Comparison of ENCODE assay signal across 25 cellular contexts in genomic region chr2:98025481-98026037, GRCh38. TPM values are rescaled to one million over a fixed set of nuclear protein-coding genes. Genes with fewer than 3 reads are reported as not detected.
DNase-seq lines count a peak whose midpoint lies in the region; ATAC-seq, FAIRE-seq and TF ChIP-seq lines count a peak whose summit lies in the region.
"Had no signal": no experiment of that assay in that cellular context is flagged by ENCODE, and none has a peak within 500 bp of the region (broad histone marks: within the 10 kb centered on the region; RNA-seq: fewer than 3 reads in every experiment).

No MANE protein-coding gene starts in this region.

- ATAC-seq in K562, result no peak
- ATAC-seq in stimulated activated memory B cell treated with anti-CD40 and anti-IgM and Interleukin-4, amounts not matched to agents 10 μg/mL and 1 μg/mL and 100 μg/mL, for 72 hours, result no peak
- no peak for ATAC-seq in naive thymus-derived CD8-positive, alpha-beta T cell
- ATAC-seq: activated T-cell treated with anti-CD3 and anti-CD28 coated beads, Interleukin-2, amount 50 U/mL, for 4 hours; stimulated activated naive CD8-positive, alpha-beta T cell treated with anti-CD3 and anti-CD28 coated beads, Interleukin-15, amount 100 ng/mL, for 72 hours; upper lobe of right lung had no signal

- H3K4me3 Mint-ChIP-seq in stimulated activated memory B cell treated with anti-CD40 and anti-IgM and Interleukin-4, amounts not matched to agents 10 μg/mL and 1 μg/mL and 100 μg/mL, for 72 hours, result peak overlapping the region; percentile 86
- peak overlapping the region in 1 of 10 donors; percentile 5 for H3K4me3 Mint-ChIP-seq in naive thymus-derived CD8-positive, alpha-beta T cell
- H3K4me3 Mint-ChIP-seq: activated naive CD8-positive, alpha-beta T cell had no signal

- no peaks in the 10 kb centered on the region for H4K20me1 ChIP-seq in K562 (replicated peaks; ENCODE audit: control insufficient read depth, insufficient read depth, low read length)

- no peaks in the 10 kb centered on the region for H3K36me3 ChIP-seq in K562 (ENCODE audit: control insufficient read depth, insufficient read depth, low read length)
- H3K36me3 ChIP-seq: brain microvascular endothelial cell, ovary, sigmoid colon, upper lobe of right lung had no signal

- intact Hi-C loops in K562 (cut with micrococcal nuclease), result no loop called here

- TF ChIP-seq CTCF in K562 (IDR thresholded peaks at IDR 0.05 in 2 of 3, conservative IDR thresholded peaks at IDR 0.05 in 1 of 3; ENCODE audit: insufficient read depth in 2 of 3, low read depth in 1 of 3, low read length in 3 of 3), result no peak

- H2AFZ ChIP-seq in K562 (ENCODE audit: low read depth, low read length), result no peak overlapping the region

- no peak overlapping the region for H3K4me2 ChIP-seq in K562 (ENCODE audit: insufficient read depth, low read length)

- peak overlapping the region; percentile 92 for H3K27ac Mint-ChIP-seq in stimulated activated memory B cell treated with anti-CD40 and anti-IgM and Interleukin-4, amounts not matched to agents 10 μg/mL and 1 μg/mL and 100 μg/mL, for 72 hours
- no peak overlapping the region for H3K27ac Mint-ChIP-seq in naive thymus-derived CD8-positive, alpha-beta T cell
- H3K27ac Mint-ChIP-seq: activated naive CD8-positive, alpha-beta T cell; stimulated activated naive CD8-positive, alpha-beta T cell treated with anti-CD3 and anti-CD28 coated beads, Interleukin-15, amount 100 ng/mL, for 72 hours; T-helper 2 cell treated with Interferon-gamma antibody and Interleukin-4, amounts not matched to agents 5 μg/mL and 100 μg/mL, for 36 hours had no signal

- H3K9me3 ChIP-seq in K562 (replicated peaks; ENCODE audit: control insufficient read depth, insufficient read depth, low read depth, low read length), result no peaks in the 10 kb centered on the region
- H3K9me3 ChIP-seq: ovary, sigmoid colon, upper lobe of right lung had no signal

- no peak for TF ChIP-seq EP300 in K562 (IDR thresholded peaks at IDR 0.05; ENCODE audit: low read length)

- H3K9ac ChIP-seq in K562 (ENCODE audit: insufficient read depth in 1 of 2, low read depth in 2 of 2, low read length in 2 of 2), result no peak overlapping the region

- H3K27ac ChIP-seq in K562 (ENCODE audit: extremely low read depth, low read depth, low read length), result no peak overlapping the region
- H3K27ac ChIP-seq: brain microvascular endothelial cell, ovary, sigmoid colon, upper lobe of right lung had no signal

- H3K36me3 Mint-ChIP-seq in stimulated activated memory B cell treated with anti-CD40 and anti-IgM and Interleukin-4, amounts not matched to agents 10 μg/mL and 1 μg/mL and 100 μg/mL, for 72 hours, result peaks cover 7% of the 10 kb centered on the region
- H3K36me3 Mint-ChIP-seq in naive thymus-derived CD8-positive, alpha-beta T cell, result no peaks in the 10 kb centered on the region
- H3K36me3 Mint-ChIP-seq: activated naive CD8-positive, alpha-beta T cell had no signal

- peaks cover 73% of the 10 kb centered on the region for H3K4me1 Mint-ChIP-seq in stimulated activated memory B cell treated with anti-CD40 and anti-IgM and Interleukin-4, amounts not matched to agents 10 μg/mL and 1 μg/mL and 100 μg/mL, for 72 hours
- peaks cover 17 to 59% (median 28%) of the 10 kb centered on the region in 4 donors for H3K4me1 Mint-ChIP-seq in naive thymus-derived CD8-positive, alpha-beta T cell

- no peak for FAIRE-seq in K562 (lab: Jason Lieb, UNC)
- FAIRE-seq: endothelial cell of umbilical vein, keratinocyte had no signal

- H3K79me2 ChIP-seq in K562 (ENCODE audit: control insufficient read depth, insufficient read depth, low read length), result no peaks in the 10 kb centered on the region

- H3K9me3 Mint-ChIP-seq in stimulated activated memory B cell treated with anti-CD40 and anti-IgM and Interleukin-4, amounts not matched to agents 10 μg/mL and 1 μg/mL and 100 μg/mL, for 72 hours, result peaks cover 3% of the 10 kb centered on the region
- H3K9me3 Mint-ChIP-seq in naive thymus-derived CD8-positive, alpha-beta T cell, result no peaks in the 10 kb centered on the region
- H3K9me3 Mint-ChIP-seq: activated T-cell treated with anti-CD3 and anti-CD28 coated beads, Interleukin-2, amount 50 U/mL, for 4 hours; stimulated activated naive CD8-positive, alpha-beta T cell treated with anti-CD3 and anti-CD28 coated beads, Interleukin-15, amount 100 ng/mL, for 72 hours; T-helper 2 cell treated with Interferon-gamma antibody and Interleukin-4, amounts not matched to agents 5 μg/mL and 100 μg/mL, for 36 hours had no signal

- H3K4me1 ChIP-seq in K562 (replicated peaks in 1 of 2; ENCODE audit: control insufficient read depth in 2 of 2, insufficient read depth in 2 of 2, low read length in 2 of 2), result peaks cover 0 to 2% of the 10 kb centered on the region in 2 experiments; a peak in 1 of 5 replicates

- POLR2A ChIA-PET in K562 (lab: Yijun Ruan, JAX), result no interaction called here
- POLR2A ChIA-PET in naive thymus-derived CD8-positive, alpha-beta T cell (lab: Charles Lee), result no interaction called here

- TF ChIP-seq RAD21 in K562 (CRISPR knock-in tag; conservative IDR thresholded peaks at IDR 0.05 in 1 of 2, IDR thresholded peaks at IDR 0.05 in 1 of 2), result no peak

- H3K9me1 ChIP-seq in K562 (ENCODE audit: control insufficient read depth, insufficient read depth, low read length), result no peaks in the 10 kb centered on the region

- no peaks in the 10 kb centered on the region for H3K27me3 Mint-ChIP-seq in stimulated activated memory B cell treated with anti-CD40 and anti-IgM and Interleukin-4, amounts not matched to agents 10 μg/mL and 1 μg/mL and 100 μg/mL, for 72 hours
- H3K27me3 Mint-ChIP-seq in naive thymus-derived CD8-positive, alpha-beta T cell, result peaks cover 0 to 19% (median 8%) of the 10 kb centered on the region in 5 donors
- H3K27me3 Mint-ChIP-seq: activated naive CD8-positive, alpha-beta T cell had no signal

- DNase-seq in NCI-H82 (lab: John Stamatoyannopoulos, UW) (peak; percentile 13), NCI-H82 treated with DMSO at 0.1 percent for 48 hours (lab: John Stamatoyannopoulos, UW; ENCODE audit: unreplicated experiment) (no peak), KBM-7 (peak; percentile 19), K562 (ENCODE audit: extremely low read depth in 1 of 4, low spot score in 3 of 4) (no peak), ureter (ENCODE audit: low spot score) (no peak)
- no peak for DNase-seq in naive thymus-derived CD8-positive, alpha-beta T cell
- DNase-seq in stimulated activated CD4-positive, alpha-beta T cell treated with anti-CD3 and anti-CD28 coated beads, Interleukin-15, amount 100 ng/mL, for 24 hours, result no peak
- DNase-seq: activated T-cell treated with anti-CD3 and anti-CD28 coated beads, Interleukin-2, amount 50 U/mL, for 4 hours; brain microvascular endothelial cell; DMS79; foreskin fibroblast; hypothalamus; NCI-H1105 treated with DMSO at 0.1 percent for 48 hours; NCI-H2107; NCI-H526; ovary; sigmoid colon; stimulated activated CD4-positive, alpha-beta T cell treated with anti-CD3 and anti-CD28 coated beads, Interleukin-1b, Interleukin-23, amount 100 ng/mL, for 48 hours; stimulated activated naive CD8-positive, alpha-beta T cell treated with anti-CD3 and anti-CD28 coated beads, Interleukin-15, amount 100 ng/mL, for 72 hours; upper lobe of right lung had no signal

- peaks cover 3 to 10% of the 10 kb centered on the region in 2 experiments; a peak in 3 of 5 replicates for H3K27me3 ChIP-seq in K562 (ENCODE audit: control insufficient read depth in 2 of 2, insufficient read depth in 2 of 2, low read length in 2 of 2)
- H3K27me3 ChIP-seq: brain microvascular endothelial cell, ovary, sigmoid colon had no signal

- no peak for TF ChIP-seq POLR2A in K562 (conservative IDR thresholded peaks at IDR 0.05)

- no TSS peak for BruUV-seq in K562 (replicated peaks; lab: Mats Ljungman, UMichigan)

- H3K4me3 ChIP-seq in K562, result no peak overlapping the region
- H3K4me3 ChIP-seq: ovary, sigmoid colon, upper lobe of right lung had no signal

- CTCF ChIA-PET in K562 (lab: Yijun Ruan, JAX; ENCODE audit: low intra/inter-chr PET ratio), result no interaction called here

- in situ Hi-C loops in KBM-7 (cut with MboI; ENCODE audit: low pct_unique_long_range_greater_than_20kb, low sequenced_read_pairs) (no loop called here), K562 (cut with MboI) (no loop called here)

TF ChIP-seq in K562, 482 proteins besides CTCF, POLR2A, EP300 and RAD21 (continues in another document):
- TF ChIP-seq ARHGAP35 (IDR thresholded peaks at IDR 0.05; ENCODE audit: partially characterized antibody) (no peak), ZNF24 (IDR thresholded peaks at IDR 0.05) (no peak), LCOR (CRISPR knock-in tag; IDR thresholded peaks at IDR 0.05) (no peak), PYGO2 (tag; IDR thresholded peaks at IDR 0.05) (no peak), C11orf30 (IDR thresholded peaks at IDR 0.05; ENCODE audit: low read depth) (peak; percentile 27), SNIP1 (IDR thresholded peaks at IDR 0.05; ENCODE audit: low read depth) (no peak), SRSF3 (IDR thresholded peaks at IDR 0.05; ENCODE audit: insufficient read depth, low read length) (no peak), GTF2A2 (tag; IDR thresholded peaks at IDR 0.05) (no peak), ZNF316 (IDR thresholded peaks at IDR 0.05) (peak; percentile 54), ESRRA (IDR thresholded peaks at IDR 0.05; ENCODE audit: borderline replicate concordance, low read depth) (no peak)

RNA-seq across cellular contexts. Expression of gene TMEM131, which starts 29.8 kb away (rescaled TPM):
- total RNA-seq in K562 (2011; cell fraction: chromatin; rRNA removed; ENCODE audit: low replicate concordance), result 56.9 and 132 TPM in 2 replicates
- 27.5 and 28.5 TPM in 2 replicates for total RNA-seq in K562 (2011; cell fraction: nucleolus; rRNA removed)
- 54.1 and 66.5 TPM in 2 replicates for total RNA-seq in K562 (2011; cell fraction: nucleoplasm; rRNA removed)
- 6.6 and 8.2 TPM in 2 replicates for total RNA-seq in K562 (2014; rRNA removed)
- 11.2 and 12.4 TPM in 2 replicates for total RNA-seq in K562 (2014; rRNA removed; fragmentation: Illumina TruSeq; extraction: Trizol)
- 13.6 and 14.6 TPM in 2 replicates for total RNA-seq in K562 (2015; rRNA removed; fragmentation: Illumina TruSeq; extraction: Trizol)
- 20.4 and 22.1 TPM in 2 replicates for total RNA-seq in K562 (2021)
- 11.3 and 16.0 TPM in 2 replicates for polyA plus RNA-seq in K562 (2011; rRNA removed)
- 6.2 and 8.7 TPM in 2 replicates for polyA plus RNA-seq in K562 (2011; cell fraction: cytosol; rRNA removed)
- 53.6 and 59.0 TPM in 2 replicates for polyA plus RNA-seq in K562 (2011; cell fraction: nucleus; rRNA removed)
- polyA plus RNA-seq in K562 (2012), result 13.3 and 19.4 TPM in 2 replicates
- 17.6 and 21.1 TPM in 2 replicates for polyA plus RNA-seq in K562 (2014; fragmentation: Illumina TruSeq; extraction: Trizol)
- polyA plus RNA-seq in K562 (2014; fragmentation: Nextera tagmentation; extraction: Ambion mirVana), result 1 to 10 TPM; 2.5 to 2.8 TPM
- polyA plus RNA-seq in K562 (2014; rRNA removed), result 14.3 and 15.6 TPM in 2 replicates
- 32.2 and 35.7 TPM in 2 replicates for polyA minus RNA-seq in K562 (2011; rRNA and poly(A)+ RNA removed)
- 9.0 and 13.8 TPM in 2 replicates for polyA minus RNA-seq in K562 (2011; cell fraction: cytosol; rRNA and poly(A)+ RNA removed)
- 29.2 and 61.2 TPM in 2 replicates for polyA minus RNA-seq in K562 (2011; cell fraction: nucleus; rRNA and poly(A)+ RNA removed)
- 10 to 100 TPM; 51.6 to 61.4 TPM for total RNA-seq in naive thymus-derived CD8-positive, alpha-beta T cell
- 10 to 100 TPM; 11.4 to 18.1 (median 17.5) TPM for polyA plus RNA-seq in naive thymus-derived CD8-positive, alpha-beta T cell
- 67.7 TPM for total RNA-seq in ureter

Comparison
In these comparisons a context has a peak if more than half of its experiments do, and no peak if none do; other contexts are left out.
1. DNase-seq: peak in NCI-H82 (single experiment) and KBM-7 (single experiment); none in NCI-H82 treated with DMSO at 0.1 percent for 48 hours (single experiment), K562 (0 of 4), naive thymus-derived CD8-positive, alpha-beta T cell (0 of 10), stimulated activated CD4-positive, alpha-beta T cell treated with anti-CD3 and anti-CD28 coated beads, Interleukin-15, amount 100 ng/mL, for 24 hours (single experiment) and ureter (single experiment).